ENCODE assay signal across 8 cellular contexts in the genomic region with DNA sequence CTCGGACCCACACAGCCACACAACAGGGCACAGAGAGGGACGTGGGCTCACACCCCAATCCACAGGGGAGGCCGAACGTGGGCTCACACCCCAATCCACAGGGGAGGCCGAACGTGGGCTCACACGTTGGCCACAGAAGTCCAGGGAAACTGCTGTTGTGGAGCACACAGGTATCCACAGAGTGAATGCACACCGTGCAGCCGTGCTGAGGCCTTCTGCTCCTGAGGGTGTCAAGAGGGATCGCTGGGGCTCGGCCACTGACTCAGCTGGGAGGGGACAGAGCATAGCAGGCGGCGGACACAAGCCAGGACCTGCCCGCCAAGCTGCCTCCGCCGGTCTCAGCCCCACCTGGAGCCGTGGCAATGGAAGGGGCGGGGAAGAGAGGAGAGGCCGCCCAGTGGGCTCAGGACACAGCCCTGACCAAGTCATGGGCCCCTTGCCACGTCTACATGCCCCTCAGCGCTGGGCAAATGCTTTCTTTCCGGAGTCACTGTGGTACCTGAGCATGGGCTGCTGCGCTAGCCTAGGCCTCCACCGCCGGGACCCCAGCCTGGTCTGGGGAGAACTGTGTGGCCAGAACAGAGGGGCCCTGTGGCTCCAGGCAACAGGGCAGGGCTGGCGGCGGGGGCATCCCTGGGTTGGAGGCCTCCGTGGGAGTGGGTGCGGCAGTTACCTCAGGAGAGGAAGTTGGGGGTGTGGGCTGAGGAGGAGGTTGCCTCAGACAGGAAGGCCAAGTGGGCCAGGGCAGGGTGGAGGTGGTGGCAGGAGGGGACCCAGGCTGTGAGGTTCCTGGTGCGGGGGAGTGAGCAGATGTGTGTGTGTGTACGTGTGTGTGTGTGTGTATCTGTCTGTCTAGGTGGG. TPM values are rescaled to one million over a fixed set of nuclear protein-coding genes. Genes with fewer than 3 reads are reported as not detected.
DNase-seq lines count a peak whose midpoint lies in the region; ATAC-seq, FAIRE-seq and TF ChIP-seq lines count a peak whose summit lies in the region.

No MANE protein-coding gene starts in this region.

- H3K79me2 ChIP-seq in Karpas-422 (ENCODE audit: low read length) (no peaks in the 10 kb centered on the region), astrocyte (ENCODE audit: insufficient read depth, low read length) (no peaks in the 10 kb centered on the region), mesendoderm (ENCODE audit: control insufficient read depth, insufficient read depth, low read length) (no peaks in the 10 kb centered on the region)

- H3K27me3 Mint-ChIP-seq in T-helper 17 cell (no peaks in the 10 kb centered on the region), astrocyte (ENCODE audit: low read depth, unreplicated experiment) (peaks cover 5% of the 10 kb centered on the region)

- FAIRE-seq in astrocyte (lab: Jason Lieb, UNC) (no peak), urothelium cell line (lab: Jason Lieb, UNC) (no peak)

- H3K27ac ChIP-seq in Karpas-422 (ENCODE audit: low read length) (peak overlapping the region; percentile 23; the same call in 1 of the 2 replicates), astrocyte (ENCODE audit: low read depth, low read length) (no peak overlapping the region), mesendoderm (ENCODE audit: low read depth, low read length) (no peak overlapping the region)

- H3K36me3 Mint-ChIP-seq in T-helper 17 cell (ENCODE audit: low read depth) (peaks cover 10% of the 10 kb centered on the region), astrocyte (ENCODE audit: low read depth, unreplicated experiment) (peaks cover 6% of the 10 kb centered on the region)

- H3K9me3 ChIP-seq in ES-I3 (ENCODE audit: control insufficient read depth, insufficient read depth, low read length), result no peaks in the 10 kb centered on the region
- no peaks in the 10 kb centered on the region for H3K9me3 ChIP-seq in Karpas-422 (ENCODE audit: low read length)
- H3K9me3 ChIP-seq in T-helper 17 cell (ENCODE audit: control insufficient read depth, low read length, poor library complexity, severe bottlenecking), result no peaks in the 10 kb centered on the region
- H3K9me3 ChIP-seq in astrocyte (ENCODE audit: insufficient read depth, low read depth, low read length), result no peaks in the 10 kb centered on the region

- H3K9me2 ChIP-seq in Karpas-422 (replicated peaks; ENCODE audit: insufficient read depth, low read length), result no peaks in the 10 kb centered on the region

- peak overlapping the region; percentile 58 for H3K56ac ChIP-seq in mesendoderm (ENCODE audit: low read length)

- H2BK5ac ChIP-seq in mesendoderm (ENCODE audit: low read length), result no peak overlapping the region

- no peak overlapping the region for H3K18ac ChIP-seq in mesendoderm (ENCODE audit: low read length)

- no peak overlapping the region for H2BK120ac ChIP-seq in mesendoderm (ENCODE audit: low read depth, low read length)

- H3K23ac ChIP-seq in mesendoderm (ENCODE audit: low read length), result no peak overlapping the region

- H4K8ac ChIP-seq in mesendoderm (ENCODE audit: low read depth, low read length), result no peak overlapping the region

- no CpG with 5 or more reads among the region's 31 CpGs for WGBS in mesendoderm (ENCODE audit: extremely low coverage, insufficient coverage, low lambda C conversion rate)

- no peak overlapping the region for H2AK5ac ChIP-seq in mesendoderm (ENCODE audit: low read length)

- peak overlapping the region; percentile 76 for H3K4me2 ChIP-seq in Karpas-422 (ENCODE audit: low read depth, low read length, poor library complexity, severe bottlenecking)
- H3K4me2 ChIP-seq in astrocyte (ENCODE audit: low read length), result peak overlapping the region; percentile 64
- H3K4me2 ChIP-seq in mesendoderm (ENCODE audit: low read length), result no peak overlapping the region

- peaks cover 57% of the 10 kb centered on the region for H3K4me1 Mint-ChIP-seq in T-helper 17 cell
- peaks cover 35% of the 10 kb centered on the region for H3K4me1 Mint-ChIP-seq in astrocyte (ENCODE audit: low read depth, unreplicated experiment)

- no peaks in the 10 kb centered on the region for H3K36me3 ChIP-seq in ES-I3 (ENCODE audit: insufficient read depth, low read length)
- no peaks in the 10 kb centered on the region for H3K36me3 ChIP-seq in Karpas-422 (ENCODE audit: insufficient read depth, low read length)
- H3K36me3 ChIP-seq in astrocyte (ENCODE audit: insufficient read depth, low read length), result no peaks in the 10 kb centered on the region
- H3K36me3 ChIP-seq in mesendoderm (ENCODE audit: control insufficient read depth, insufficient read depth, low read length), result no peaks in the 10 kb centered on the region

- peak; percentile 87 for ATAC-seq in T-helper 17 cell
- no peak for ATAC-seq in HG03175 (IDR thresholded peaks at IDR 0.05; ENCODE audit: unreplicated experiment)

- H3K4me3 Mint-ChIP-seq in T-helper 17 cell (peak overlapping the region; percentile 99), astrocyte (ENCODE audit: unreplicated experiment) (peak overlapping the region; percentile 75)

- H4K20me1 ChIP-seq in Karpas-422 (ENCODE audit: insufficient read depth, low read depth, low read length) (no peaks in the 10 kb centered on the region), astrocyte (ENCODE audit: insufficient read depth, low read length) (no peaks in the 10 kb centered on the region)

- H2AFZ ChIP-seq in Karpas-422 (ENCODE audit: low read length) (peak overlapping the region; percentile 63; the same call in 1 of the 2 replicates), astrocyte (ENCODE audit: low read depth, low read length) (peak overlapping the region; percentile 10)

- H3K4me3 ChIP-seq in Karpas-422 (ENCODE audit: low read length) (peak overlapping the region; percentile 74), astrocyte (ENCODE audit: insufficient read depth, low read depth, low read length) (no peak overlapping the region), mesendoderm (ENCODE audit: low read length) (no peak overlapping the region)

- H3K4me1 ChIP-seq in ES-I3 (ENCODE audit: insufficient read depth, low read length) (peaks cover 41% of the 10 kb centered on the region; the same call in 1 of the 2 replicates), Karpas-422 (ENCODE audit: low read length) (peaks cover 35% of the 10 kb centered on the region), astrocyte (ENCODE audit: insufficient read depth, low read length) (peaks cover 16% of the 10 kb centered on the region), mesendoderm (ENCODE audit: control insufficient read depth, low read depth, low read length) (peaks cover 5% of the 10 kb centered on the region)

- H3K27me3 ChIP-seq in Karpas-422 (ENCODE audit: low read length), result no peaks in the 10 kb centered on the region
- H3K27me3 ChIP-seq in astrocyte (ENCODE audit: insufficient read depth, low read length), result no peaks in the 10 kb centered on the region
- H3K27me3 ChIP-seq in mesendoderm (ENCODE audit: insufficient read depth, low read length, poor library complexity), result no peaks in the 10 kb centered on the region

- TF ChIP-seq CTCF in astrocyte (IDR thresholded peaks at IDR 0.05; ENCODE audit: insufficient read depth, low read depth, low read length), result no peak

- H3K9ac ChIP-seq in ES-I3 (ENCODE audit: low read depth, low read length), result peak overlapping the region; percentile 41; the same call in 1 of the 2 replicates
- peak overlapping the region; percentile 77 for H3K9ac ChIP-seq in Karpas-422 (ENCODE audit: low read length)
- no peak overlapping the region for H3K9ac ChIP-seq in astrocyte (ENCODE audit: low read length)
- peak overlapping the region; percentile 17 for H3K9ac ChIP-seq in mesendoderm (ENCODE audit: low read length)

- no peak overlapping the region for H2BK15ac ChIP-seq in mesendoderm (replicated peaks; ENCODE audit: low read depth)

- no peak overlapping the region for H4K5ac ChIP-seq in mesendoderm (ENCODE audit: low read length)

- no peak overlapping the region for H3K4ac ChIP-seq in mesendoderm (ENCODE audit: low read depth, low read length)

- peak; percentile 74 for DNase-seq in Karpas-422
- DNase-seq in T-helper 17 cell, result peak; percentile 64 to 76 (median 67)
- no peak for DNase-seq in astrocyte (ENCODE audit: low read depth)
- DNase-seq in mesendoderm, result no peak
- DNase-seq in urothelium cell line (ENCODE audit: low spot score), result peak; percentile 70
- DNase-seq in HCEC 1CT, result no peak

- H3K27ac Mint-ChIP-seq in T-helper 17 cell, result peak overlapping the region; percentile 98
- H3K27ac Mint-ChIP-seq in astrocyte (ENCODE audit: unreplicated experiment), result peak overlapping the region; percentile 1

- H3K9me3 Mint-ChIP-seq in astrocyte (ENCODE audit: unreplicated experiment), result no peaks in the 10 kb centered on the region

- H3K79me1 ChIP-seq in mesendoderm (ENCODE audit: low read length), result no peaks in the 10 kb centered on the region

RNA-seq across cellular contexts. Expression of gene SYTL1, which starts 1.2 kb away (rescaled TPM):
- total RNA-seq in Karpas-422 (2014; rRNA removed; shearing (Covaris generic); ENCODE audit: low replicate concordance), result 35.6 and 119 TPM in 2 replicates
- total RNA-seq in T-helper 17 cell (100 to 1,000 TPM; 206 to 261 TPM), astrocyte (10.7 and 12.2 TPM in 2 replicates)
- polyA plus RNA-seq in mesendoderm (2013, experiment 1 of 2), result 2.5 TPM
- 2.2 TPM for polyA plus RNA-seq in mesendoderm (2013, experiment 2 of 2)

RNA-seq across cellular contexts. Expression of gene TMEM222, which starts 21.0 kb away (rescaled TPM):
- total RNA-seq in Karpas-422 (2014; rRNA removed; shearing (Covaris generic); ENCODE audit: low replicate concordance), result 27.4 and 27.9 TPM in 2 replicates
- total RNA-seq in T-helper 17 cell (10 to 100 TPM; 24.8 to 27.0 TPM), astrocyte (43.8 and 46.0 TPM in 2 replicates)
- polyA plus RNA-seq in mesendoderm (2013, experiment 1 of 2), result 24.3 TPM
- polyA plus RNA-seq in mesendoderm (2013, experiment 2 of 2), result 26.3 TPM

RNA-seq across cellular contexts. Expression of gene MAP3K6, which starts 23.8 kb away (rescaled TPM):
- total RNA-seq in Karpas-422 (2014; rRNA removed; shearing (Covaris generic); ENCODE audit: low replicate concordance), result 3.0 and 5.2 TPM in 2 replicates
- total RNA-seq in T-helper 17 cell (1 to 10 TPM; 3.3 to 4.9 TPM), astrocyte (12.8 and 16.8 TPM in 2 replicates)
- polyA plus RNA-seq in mesendoderm (2013, experiment 1 of 2), result 3.7 TPM
- polyA plus RNA-seq in mesendoderm (2013, experiment 2 of 2), result 4.2 TPM

RNA-seq across cellular contexts. Expression of gene FCN3, which starts 31.6 kb away (rescaled TPM):
- not detected in 2 replicates for total RNA-seq in Karpas-422 (2014; rRNA removed; shearing (Covaris generic); ENCODE audit: low replicate concordance)
- total RNA-seq in T-helper 17 cell (not detected), astrocyte (not detected in 2 replicates)
- polyA plus RNA-seq in mesendoderm (2013, experiment 1 of 2), result 0.04 TPM
- not detected for polyA plus RNA-seq in mesendoderm (2013, experiment 2 of 2)

RNA-seq across cellular contexts. Expression of gene CD164L2, which starts 40.1 kb away (rescaled TPM):
- total RNA-seq in Karpas-422 (2014; rRNA removed; shearing (Covaris generic); ENCODE audit: low replicate concordance), result 0.22 TPM in 1 of 2 replicates, not detected in the other
- total RNA-seq in T-helper 17 cell (not detected), astrocyte (not detected in 2 replicates)
- 0.17 TPM for polyA plus RNA-seq in mesendoderm (2013, experiment 1 of 2)
- 0.11 TPM for polyA plus RNA-seq in mesendoderm (2013, experiment 2 of 2)

Comparison
In these comparisons a context has a peak if more than half of its experiments do, and no peak if none do; other contexts are left out.
1. DNase-seq: peak in Karpas-422 (single experiment), T-helper 17 cell (3 of 3) and urothelium cell line (single experiment); none in astrocyte (single experiment), mesendoderm (single experiment) and HCEC 1CT (single experiment).